Comparison of ENCODE assay signal across 1 cellular context in the genomic region with DNA sequence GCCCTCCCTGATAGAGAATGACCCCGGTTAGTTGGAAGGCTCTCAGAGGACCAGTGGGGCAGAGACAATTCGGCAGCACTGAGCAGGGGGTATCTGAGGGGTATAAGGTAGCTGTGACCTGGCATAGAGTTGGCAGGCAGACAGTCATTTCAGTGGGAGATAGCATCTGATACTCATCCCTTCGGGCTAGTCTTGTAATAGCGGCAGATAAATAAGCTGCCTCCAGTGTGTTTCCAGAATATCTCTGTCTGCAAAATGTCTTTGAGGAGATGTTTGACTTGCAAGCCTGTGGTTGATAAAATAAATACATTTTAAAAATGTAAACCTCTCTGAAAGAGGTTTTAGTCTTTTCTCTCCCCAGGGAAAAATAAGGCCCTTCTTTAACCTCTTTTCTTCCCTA.
TF ChIP-seq lines count a peak whose summit lies in the region.

No MANE protein-coding gene starts in this region.

TF ChIP-seq in SK-N-SH, 30 proteins besides CTCF, POLR2A, EP300 and RAD21 (continued from another document):
- TF ChIP-seq RXRA (IDR thresholded peaks at IDR 0.05; ENCODE audit: borderline replicate concordance, low read depth): peak; percentile 45; the same call in 1 of the 2 replicates
- TF ChIP-seq TEAD4 (IDR thresholded peaks at IDR 0.05; ENCODE audit: borderline replicate concordance, insufficient read depth): no peak
- TF ChIP-seq, protein P1, sequence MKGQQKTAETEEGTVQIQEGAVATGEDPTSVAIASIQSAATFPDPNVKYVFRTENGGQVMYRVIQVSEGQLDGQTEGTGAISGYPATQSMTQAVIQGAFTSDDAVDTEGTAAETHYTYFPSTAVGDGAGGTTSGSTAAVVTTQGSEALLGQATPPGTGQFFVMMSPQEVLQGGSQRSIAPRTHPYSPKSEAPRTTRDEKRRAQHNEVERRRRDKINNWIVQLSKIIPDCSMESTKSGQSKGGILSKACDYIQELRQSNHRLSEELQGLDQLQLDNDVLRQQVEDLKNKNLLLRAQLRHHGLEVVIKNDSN (IDR thresholded peaks at IDR 0.05; ENCODE audit: borderline replicate concordance, low read depth): no peak
- no peak for TF ChIP-seq SMC3 (IDR thresholded peaks at IDR 0.05; ENCODE audit: low read depth, low read length)
- TF ChIP-seq, protein P2, sequence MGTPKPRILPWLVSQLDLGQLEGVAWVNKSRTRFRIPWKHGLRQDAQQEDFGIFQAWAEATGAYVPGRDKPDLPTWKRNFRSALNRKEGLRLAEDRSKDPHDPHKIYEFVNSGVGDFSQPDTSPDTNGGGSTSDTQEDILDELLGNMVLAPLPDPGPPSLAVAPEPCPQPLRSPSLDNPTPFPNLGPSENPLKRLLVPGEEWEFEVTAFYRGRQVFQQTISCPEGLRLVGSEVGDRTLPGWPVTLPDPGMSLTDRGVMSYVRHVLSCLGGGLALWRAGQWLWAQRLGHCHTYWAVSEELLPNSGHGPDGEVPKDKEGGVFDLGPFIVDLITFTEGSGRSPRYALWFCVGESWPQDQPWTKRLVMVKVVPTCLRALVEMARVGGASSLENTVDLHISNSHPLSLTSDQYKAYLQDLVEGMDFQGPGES (IDR thresholded peaks at IDR 0.05; ENCODE audit: low read depth, low read length): no peak
- TF ChIP-seq ELF1 (IDR thresholded peaks at IDR 0.05): no peak
- no peak for TF ChIP-seq RFX5 (IDR thresholded peaks at IDR 0.05; ENCODE audit: low read length)
- TF ChIP-seq RCOR1 (IDR thresholded peaks at IDR 0.05; ENCODE audit: low read length): peak; percentile 46; the same call in 1 of the 2 replicates
- no peak for TF ChIP-seq MXI1 (IDR thresholded peaks at IDR 0.05; ENCODE audit: low read depth, low read length)
- TF ChIP-seq, protein P3, sequence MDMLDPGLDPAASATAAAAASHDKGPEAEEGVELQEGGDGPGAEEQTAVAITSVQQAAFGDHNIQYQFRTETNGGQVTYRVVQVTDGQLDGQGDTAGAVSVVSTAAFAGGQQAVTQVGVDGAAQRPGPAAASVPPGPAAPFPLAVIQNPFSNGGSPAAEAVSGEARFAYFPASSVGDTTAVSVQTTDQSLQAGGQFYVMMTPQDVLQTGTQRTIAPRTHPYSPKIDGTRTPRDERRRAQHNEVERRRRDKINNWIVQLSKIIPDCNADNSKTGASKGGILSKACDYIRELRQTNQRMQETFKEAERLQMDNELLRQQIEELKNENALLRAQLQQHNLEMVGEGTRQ (IDR thresholded peaks at IDR 0.05; ENCODE audit: borderline replicate concordance, low read depth, low read length): no peak
TF ChIP-seq in SK-N-SH: peak in this region for 7.
